In the genomic region with DNA sequence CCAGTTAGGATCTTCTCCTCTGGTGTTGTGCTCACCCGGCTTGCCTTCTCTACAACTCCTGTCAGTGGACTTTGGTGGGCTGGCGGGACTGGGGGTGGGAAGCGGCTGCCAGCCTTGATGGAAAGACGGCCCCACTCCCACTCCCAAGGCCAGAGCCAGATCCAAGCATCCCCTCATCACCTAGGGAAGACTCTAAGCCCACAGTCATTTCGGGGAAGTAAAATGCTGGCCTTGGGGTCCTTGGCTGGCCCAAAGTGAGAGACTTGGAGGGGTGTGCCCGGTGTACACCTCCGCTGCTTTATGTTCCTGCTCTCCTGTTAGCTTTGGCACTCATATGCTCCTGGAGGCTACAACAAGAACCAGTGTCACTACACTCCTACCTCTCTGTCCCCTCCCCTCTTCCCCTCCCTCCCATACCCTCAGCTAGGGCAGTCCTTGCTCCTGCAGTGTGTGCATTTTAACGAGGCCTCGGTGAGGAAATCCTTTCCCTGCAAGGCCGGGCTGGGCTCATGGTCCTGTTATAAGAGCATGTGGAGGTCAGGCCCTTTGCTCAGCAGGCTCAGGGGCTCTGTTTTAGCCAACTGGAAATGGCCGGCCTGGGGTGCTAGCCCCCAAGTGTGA, we compare ENCODE assay signal across 10 cellular contexts. TPM values are rescaled to one million over a fixed set of nuclear protein-coding genes. Genes with fewer than 3 reads are reported as not detected.
DNase-seq lines count a peak whose midpoint lies in the region; ATAC-seq, FAIRE-seq and TF ChIP-seq lines count a peak whose summit lies in the region.
"Had no signal": no experiment of that assay in that cellular context is flagged by ENCODE, and none has a peak within 500 bp of the region (broad histone marks: within the 10 kb centered on the region; RNA-seq: fewer than 3 reads in every experiment).

No MANE protein-coding gene starts in this region.

- TF ChIP-seq EP300 in HepG2 (IDR thresholded peaks at IDR 0.05; ENCODE audit: low read depth in 2 of 2, low read length in 2 of 2) (no peak), HepG2 (CRISPR knock-in tag; IDR thresholded peaks at IDR 0.05; ENCODE audit: borderline replicate concordance) (no peak)

- H3K4me1 Mint-ChIP-seq in T-helper 17 cell, result peaks cover 26% of the 10 kb centered on the region

- in situ Hi-C loops in HepG2 (cut with HindIII; ENCODE audit: extremely low pct_ligation_motif_present, low pct_unique_long_range_greater_than_20kb), result no loop called here

- no peak for TF ChIP-seq POLR2A in HepG2 (IDR thresholded peaks at IDR 0.05; ENCODE audit: insufficient read depth in 1 of 2, low read depth in 2 of 2, low read length in 2 of 2)

- intact Hi-C loops in HepG2 (cut with micrococcal nuclease; ENCODE audit: unreplicated experiment), result no loop called here
- intact Hi-C loops in upper lobe of right lung (cut with DNase I), result no loop called here

- CTCF ChIA-PET in HepG2 (lab: Yijun Ruan, JAX; ENCODE audit: low intra/inter-chr PET ratio, low total read pairs), result no interaction called here

- POLR2A ChIA-PET in HepG2 (lab: Yijun Ruan, JAX), result no interaction called here

- peak overlapping the region; percentile 49 for H3K4me3 Mint-ChIP-seq in T-helper 17 cell

- H3K4me3 ChIP-seq in HepG2 (replicated peaks in 1 of 3; ENCODE audit: insufficient read depth in 1 of 3, low read depth in 2 of 3, low read length in 3 of 3), result no peak overlapping the region
- H3K4me3 ChIP-seq in upper lobe of right lung, result no peak overlapping the region

- no TSS peak for BruUV-seq in HepG2 (replicated peaks; lab: Mats Ljungman, UMichigan)

- H4K20me1 ChIP-seq in HepG2 (ENCODE audit: insufficient read depth, low read length), result no peaks in the 10 kb centered on the region

- no peak overlapping the region for H3K27ac Mint-ChIP-seq in T-helper 17 cell

- peaks cover 2% of the 10 kb centered on the region for H3K36me3 Mint-ChIP-seq in T-helper 17 cell (ENCODE audit: low read depth)

- TF ChIP-seq CTCF in HepG2 (CRISPR knock-in tag; IDR thresholded peaks at IDR 0.05) (no peak), upper lobe of right lung (IDR thresholded peaks at IDR 0.05) (no peak)

- H3K27me3 ChIP-seq in HepG2 (ENCODE audit: control insufficient read depth in 1 of 2, insufficient read depth in 2 of 2, low read length in 2 of 2) (peaks cover 0 to 74% of the 10 kb centered on the region in 2 experiments), upper lobe of right lung (peaks cover 100% of the 10 kb centered on the region)

- H3K9me3 ChIP-seq in T-helper 17 cell (ENCODE audit: control insufficient read depth, low read length, poor library complexity, severe bottlenecking), result no peaks in the 10 kb centered on the region
- H3K9me3 ChIP-seq in HepG2 (ENCODE audit: low read length), result no peaks in the 10 kb centered on the region
- H3K9me3 ChIP-seq in upper lobe of right lung, result no peaks in the 10 kb centered on the region

- H3K27me3 Mint-ChIP-seq in T-helper 17 cell, result peaks cover 80% of the 10 kb centered on the region

- TF ChIP-seq RAD21 in HepG2 (CRISPR knock-in tag; IDR thresholded peaks at IDR 0.05), result no peak

- H3K27ac ChIP-seq in HepG2 (ENCODE audit: extremely low read length, insufficient read depth, low read length), result no peak overlapping the region
- no peak overlapping the region for H3K27ac ChIP-seq in upper lobe of right lung

- no peak for ATAC-seq in T-helper 17 cell
- peak; percentile 9; the same call in 1 of the 3 replicates for ATAC-seq in HepG2
- no peak for ATAC-seq in upper lobe of right lung
- ATAC-seq in HG03175 (IDR thresholded peaks at IDR 0.05; ENCODE audit: unreplicated experiment), result no peak

- no peaks in the 10 kb centered on the region for H3K79me2 ChIP-seq in HepG2 (ENCODE audit: insufficient read depth, low read length)

- H3K4me2 ChIP-seq in HepG2 (ENCODE audit: low read depth, low read length), result no peak overlapping the region

- DNase-seq in activated naive CD4-positive, alpha-beta T cell treated with Interleukin-2 at 50 U/mL for 16 hours, result peak; percentile 1
- no peak for DNase-seq in activated naive CD4-positive, alpha-beta T cell (lab: John Stamatoyannopoulos, UW)
- DNase-seq in T-helper 17 cell (peak in 1 of 3 donors; percentile 6), HepG2 (ENCODE audit: low spot score) (no peak), upper lobe of right lung (peak; percentile 52), COLO829 (ENCODE audit: low spot score) (no peak), NCI-H446 (lab: John Stamatoyannopoulos, UW) (no peak)
- DNase-seq: DMS 273 treated with DMSO at 0.1 percent for 48 hours, hippocampal formation had no signal

- H3K4me1 ChIP-seq in HepG2 (ENCODE audit: insufficient read depth, low read length) (peaks cover 29% of the 10 kb centered on the region), upper lobe of right lung (peaks cover 21% of the 10 kb centered on the region)

- no peak for FAIRE-seq in HepG2 (lab: Jason Lieb, UNC)

- 53% methylated on average over 10 of the region's 11 CpGs for WGBS in HepG2 (ENCODE audit: low lambda C conversion rate)

- H3K36me3 ChIP-seq in HepG2 (replicated peaks in 1 of 2; ENCODE audit: control insufficient read depth in 1 of 2, insufficient read depth in 2 of 2, low read length in 2 of 2), result no peaks in the 10 kb centered on the region
- no peaks in the 10 kb centered on the region for H3K36me3 ChIP-seq in upper lobe of right lung

- H2AFZ ChIP-seq in HepG2 (ENCODE audit: low read length), result no peak overlapping the region

- no peak overlapping the region for H3K9ac ChIP-seq in HepG2 (ENCODE audit: insufficient read depth, low read depth, low read length)

RNA-seq across cellular contexts. Expression of a gene that starts 1.0 kb away (rescaled TPM):
- not detected for total RNA-seq in T-helper 17 cell
- total RNA-seq in HepG2 (2016; rRNA removed; fragmentation: Illumina TruSeq; extraction: Trizol), result not detected in 2 replicates
- total RNA-seq in HepG2 (2016; cell fraction: cytosol; rRNA removed; fragmentation: Illumina TruSeq; extraction: Trizol; ENCODE audit: low read depth), result not detected in 2 replicates
- total RNA-seq in HepG2 (2016; cell fraction: insoluble cytoplasmic fraction; rRNA removed; fragmentation: Illumina TruSeq; extraction: Trizol), result not detected in 2 replicates
- not detected in 2 replicates for total RNA-seq in HepG2 (2016; cell fraction: membrane; rRNA removed; fragmentation: Illumina TruSeq; extraction: Trizol)
- not detected in 2 replicates for total RNA-seq in HepG2 (2016; cell fraction: nucleus; rRNA removed; fragmentation: Illumina TruSeq; extraction: Trizol)
- polyA plus RNA-seq in HepG2 (2011; rRNA removed), result 0.03 TPM in 1 of 2 replicates, not detected in the other
- polyA plus RNA-seq in HepG2 (2011; cell fraction: cytosol; rRNA removed), result not detected in 2 replicates
- polyA plus RNA-seq in HepG2 (2011; cell fraction: nucleus; rRNA removed), result not detected in 2 replicates
- polyA plus RNA-seq in HepG2 (2012), result not detected in 2 replicates
- not detected in 2 replicates for polyA plus RNA-seq in HepG2 (2016; cell fraction: cytosol; fragmentation: Illumina TruSeq; extraction: Trizol; ENCODE audit: low read depth)
- polyA plus RNA-seq in HepG2 (2016; cell fraction: insoluble cytoplasmic fraction; fragmentation: Illumina TruSeq; extraction: Trizol; ENCODE audit: low read depth), result not detected in 2 replicates
- 0.12 TPM in 1 of 2 replicates, not detected in the other for polyA plus RNA-seq in HepG2 (2016; cell fraction: membrane; fragmentation: Illumina TruSeq; extraction: Trizol; ENCODE audit: low read depth)
- not detected in 2 replicates for polyA plus RNA-seq in HepG2 (2016; cell fraction: nucleus; fragmentation: Illumina TruSeq; extraction: Trizol; ENCODE audit: insufficient read depth, low read depth)
- 11.6 TPM in 1 of 2 replicates, not detected in the other for polyA minus RNA-seq in HepG2 (2011; rRNA and poly(A)+ RNA removed; ENCODE audit: low replicate concordance)
- polyA minus RNA-seq in HepG2 (2011; cell fraction: cytosol; rRNA and poly(A)+ RNA removed), result not detected in 2 replicates
- polyA minus RNA-seq in HepG2 (2011; cell fraction: nucleus; rRNA and poly(A)+ RNA removed), result not detected in 2 replicates
- total RNA-seq in upper lobe of right lung, result 0.38 TPM

RNA-seq across cellular contexts. Expression of a gene that starts 9.8 kb away (rescaled TPM):
- total RNA-seq in T-helper 17 cell (not detected), HepG2 (2016; rRNA removed; fragmentation: Illumina TruSeq; extraction: Trizol) (not detected in 2 replicates), upper lobe of right lung (1.2 TPM)
- not detected in 2 replicates for total RNA-seq in HepG2 (2016; cell fraction: cytosol; rRNA removed; fragmentation: Illumina TruSeq; extraction: Trizol; ENCODE audit: low read depth)
- not detected in 2 replicates for total RNA-seq in HepG2 (2016; cell fraction: insoluble cytoplasmic fraction; rRNA removed; fragmentation: Illumina TruSeq; extraction: Trizol)
- total RNA-seq in HepG2 (2016; cell fraction: membrane; rRNA removed; fragmentation: Illumina TruSeq; extraction: Trizol), result not detected in 2 replicates
- not detected in 2 replicates for total RNA-seq in HepG2 (2016; cell fraction: nucleus; rRNA removed; fragmentation: Illumina TruSeq; extraction: Trizol)
- polyA plus RNA-seq in HepG2 (2011; rRNA removed), result not detected in 2 replicates
- not detected in 2 replicates for polyA plus RNA-seq in HepG2 (2011; cell fraction: cytosol; rRNA removed)
- not detected in 2 replicates for polyA plus RNA-seq in HepG2 (2011; cell fraction: nucleus; rRNA removed)
- polyA plus RNA-seq in HepG2 (2012), result not detected in 2 replicates
- polyA plus RNA-seq in HepG2 (2016; cell fraction: cytosol; fragmentation: Illumina TruSeq; extraction: Trizol; ENCODE audit: low read depth), result not detected in 2 replicates
- not detected in 2 replicates for polyA plus RNA-seq in HepG2 (2016; cell fraction: insoluble cytoplasmic fraction; fragmentation: Illumina TruSeq; extraction: Trizol; ENCODE audit: low read depth)
- not detected in 2 replicates for polyA plus RNA-seq in HepG2 (2016; cell fraction: membrane; fragmentation: Illumina TruSeq; extraction: Trizol; ENCODE audit: low read depth)
- polyA plus RNA-seq in HepG2 (2016; cell fraction: nucleus; fragmentation: Illumina TruSeq; extraction: Trizol; ENCODE audit: insufficient read depth, low read depth), result not detected in 2 replicates
- polyA minus RNA-seq in HepG2 (2011; rRNA and poly(A)+ RNA removed; ENCODE audit: low replicate concordance), result 0.51 TPM in 1 of 2 replicates, not detected in the other
- not detected in 2 replicates for polyA minus RNA-seq in HepG2 (2011; cell fraction: cytosol; rRNA and poly(A)+ RNA removed)
- not detected in 2 replicates for polyA minus RNA-seq in HepG2 (2011; cell fraction: nucleus; rRNA and poly(A)+ RNA removed)

RNA-seq across cellular contexts. Expression of a gene that starts 9.9 kb away (rescaled TPM):
- not detected for total RNA-seq in T-helper 17 cell
- not detected in 2 replicates for total RNA-seq in HepG2 (2016; rRNA removed; fragmentation: Illumina TruSeq; extraction: Trizol)
- total RNA-seq in HepG2 (2016; cell fraction: cytosol; rRNA removed; fragmentation: Illumina TruSeq; extraction: Trizol; ENCODE audit: low read depth), result not detected in 2 replicates
- not detected in 2 replicates for total RNA-seq in HepG2 (2016; cell fraction: insoluble cytoplasmic fraction; rRNA removed; fragmentation: Illumina TruSeq; extraction: Trizol)
- total RNA-seq in HepG2 (2016; cell fraction: membrane; rRNA removed; fragmentation: Illumina TruSeq; extraction: Trizol), result not detected in 2 replicates
- not detected in 2 replicates for total RNA-seq in HepG2 (2016; cell fraction: nucleus; rRNA removed; fragmentation: Illumina TruSeq; extraction: Trizol)
- 0.04 TPM in 1 of 2 replicates, not detected in the other for polyA plus RNA-seq in HepG2 (2011; rRNA removed)
- not detected in 2 replicates for polyA plus RNA-seq in HepG2 (2011; cell fraction: cytosol; rRNA removed)
- polyA plus RNA-seq in HepG2 (2011; cell fraction: nucleus; rRNA removed), result not detected in 2 replicates
- polyA plus RNA-seq in HepG2 (2012), result not detected in 2 replicates
- not detected in 2 replicates for polyA plus RNA-seq in HepG2 (2016; cell fraction: cytosol; fragmentation: Illumina TruSeq; extraction: Trizol; ENCODE audit: low read depth)
- polyA plus RNA-seq in HepG2 (2016; cell fraction: insoluble cytoplasmic fraction; fragmentation: Illumina TruSeq; extraction: Trizol; ENCODE audit: low read depth), result not detected in 2 replicates
- not detected in 2 replicates for polyA plus RNA-seq in HepG2 (2016; cell fraction: membrane; fragmentation: Illumina TruSeq; extraction: Trizol; ENCODE audit: low read depth)
- not detected in 2 replicates for polyA plus RNA-seq in HepG2 (2016; cell fraction: nucleus; fragmentation: Illumina TruSeq; extraction: Trizol; ENCODE audit: insufficient read depth, low read depth)
- polyA minus RNA-seq in HepG2 (2011; rRNA and poly(A)+ RNA removed; ENCODE audit: low replicate concordance), result 2.9 TPM in 1 of 2 replicates, not detected in the other
- not detected in 2 replicates for polyA minus RNA-seq in HepG2 (2011; cell fraction: cytosol; rRNA and poly(A)+ RNA removed)
- not detected in 2 replicates for polyA minus RNA-seq in HepG2 (2011; cell fraction: nucleus; rRNA and poly(A)+ RNA removed)
- not detected for total RNA-seq in upper lobe of right lung

RNA-seq across cellular contexts. Expression of a gene that starts 18.6 kb away (rescaled TPM):
- total RNA-seq in T-helper 17 cell (not detected), HepG2 (2016; rRNA removed; fragmentation: Illumina TruSeq; extraction: Trizol) (not detected in 2 replicates), upper lobe of right lung (2.9 TPM)
- not detected in 2 replicates for total RNA-seq in HepG2 (2016; cell fraction: cytosol; rRNA removed; fragmentation: Illumina TruSeq; extraction: Trizol; ENCODE audit: low read depth)
- total RNA-seq in HepG2 (2016; cell fraction: insoluble cytoplasmic fraction; rRNA removed; fragmentation: Illumina TruSeq; extraction: Trizol), result not detected in 2 replicates
- total RNA-seq in HepG2 (2016; cell fraction: membrane; rRNA removed; fragmentation: Illumina TruSeq; extraction: Trizol), result 0.07 and 0.15 TPM in 2 replicates
- total RNA-seq in HepG2 (2016; cell fraction: nucleus; rRNA removed; fragmentation: Illumina TruSeq; extraction: Trizol), result not detected in 2 replicates
- 0.05 and 0.10 TPM in 2 replicates for polyA plus RNA-seq in HepG2 (2011; rRNA removed)
- 0.07 and 0.13 TPM in 2 replicates for polyA plus RNA-seq in HepG2 (2011; cell fraction: cytosol; rRNA removed)
- polyA plus RNA-seq in HepG2 (2011; cell fraction: nucleus; rRNA removed), result 0.08 TPM in 1 of 2 replicates, not detected in the other
- polyA plus RNA-seq in HepG2 (2012), result 0.32 TPM in 1 of 2 replicates, not detected in the other
- polyA plus RNA-seq in HepG2 (2016; cell fraction: cytosol; fragmentation: Illumina TruSeq; extraction: Trizol; ENCODE audit: low read depth), result 0.10 TPM in 1 of 2 replicates, not detected in the other
- polyA plus RNA-seq in HepG2 (2016; cell fraction: insoluble cytoplasmic fraction; fragmentation: Illumina TruSeq; extraction: Trizol; ENCODE audit: low read depth), result 0.22 and 0.31 TPM in 2 replicates
- polyA plus RNA-seq in HepG2 (2016; cell fraction: membrane; fragmentation: Illumina TruSeq; extraction: Trizol; ENCODE audit: low read depth), result 0.26 and 0.30 TPM in 2 replicates
- not detected in 2 replicates for polyA plus RNA-seq in HepG2 (2016; cell fraction: nucleus; fragmentation: Illumina TruSeq; extraction: Trizol; ENCODE audit: insufficient read depth, low read depth)
- polyA minus RNA-seq in HepG2 (2011; rRNA and poly(A)+ RNA removed; ENCODE audit: low replicate concordance), result 0.08 and 3.8 TPM in 2 replicates
- 0.30 and 1.1 TPM in 2 replicates for polyA minus RNA-seq in HepG2 (2011; cell fraction: cytosol; rRNA and poly(A)+ RNA removed)
- polyA minus RNA-seq in HepG2 (2011; cell fraction: nucleus; rRNA and poly(A)+ RNA removed), result not detected in 2 replicates

RNA-seq across cellular contexts. Expression of a gene that starts 22.7 kb away (rescaled TPM):
- not detected for total RNA-seq in T-helper 17 cell
- 2.1 and 2.9 TPM in 2 replicates for total RNA-seq in HepG2 (2016; rRNA removed; fragmentation: Illumina TruSeq; extraction: Trizol)
- 0.51 and 0.71 TPM in 2 replicates for total RNA-seq in HepG2 (2016; cell fraction: cytosol; rRNA removed; fragmentation: Illumina TruSeq; extraction: Trizol; ENCODE audit: low read depth)
- total RNA-seq in HepG2 (2016; cell fraction: insoluble cytoplasmic fraction; rRNA removed; fragmentation: Illumina TruSeq; extraction: Trizol), result 1.7 and 2.6 TPM in 2 replicates
- total RNA-seq in HepG2 (2016; cell fraction: membrane; rRNA removed; fragmentation: Illumina TruSeq; extraction: Trizol), result 1.6 and 1.9 TPM in 2 replicates
- 3.5 and 4.8 TPM in 2 replicates for total RNA-seq in HepG2 (2016; cell fraction: nucleus; rRNA removed; fragmentation: Illumina TruSeq; extraction: Trizol)
- polyA plus RNA-seq in HepG2 (2011; rRNA removed), result 4.3 and 4.6 TPM in 2 replicates
- 1.3 and 1.5 TPM in 2 replicates for polyA plus RNA-seq in HepG2 (2011; cell fraction: cytosol; rRNA removed)
- 12.3 and 16.6 TPM in 2 replicates for polyA plus RNA-seq in HepG2 (2011; cell fraction: nucleus; rRNA removed)
- 3.8 and 6.3 TPM in 2 replicates for polyA plus RNA-seq in HepG2 (2012)
- 0.74 and 0.97 TPM in 2 replicates for polyA plus RNA-seq in HepG2 (2016; cell fraction: cytosol; fragmentation: Illumina TruSeq; extraction: Trizol; ENCODE audit: low read depth)
- polyA plus RNA-seq in HepG2 (2016; cell fraction: insoluble cytoplasmic fraction; fragmentation: Illumina TruSeq; extraction: Trizol; ENCODE audit: low read depth), result 4.9 and 6.7 TPM in 2 replicates
- polyA plus RNA-seq in HepG2 (2016; cell fraction: membrane; fragmentation: Illumina TruSeq; extraction: Trizol; ENCODE audit: low read depth), result 3.4 TPM in 2 replicates
- 26.3 and 26.9 TPM in 2 replicates for polyA plus RNA-seq in HepG2 (2016; cell fraction: nucleus; fragmentation: Illumina TruSeq; extraction: Trizol; ENCODE audit: insufficient read depth, low read depth)
- 1.7 TPM in 1 of 2 replicates, not detected in the other for polyA minus RNA-seq in HepG2 (2011; rRNA and poly(A)+ RNA removed; ENCODE audit: low replicate concordance)
- 0.88 and 1.1 TPM in 2 replicates for polyA minus RNA-seq in HepG2 (2011; cell fraction: cytosol; rRNA and poly(A)+ RNA removed)
- polyA minus RNA-seq in HepG2 (2011; cell fraction: nucleus; rRNA and poly(A)+ RNA removed), result 2.2 and 4.6 TPM in 2 replicates
- total RNA-seq in upper lobe of right lung, result 8.7 TPM

Comparison
In these comparisons a context has a peak if more than half of its experiments do, and no peak if none do; other contexts are left out.
1. DNase-seq: peak in activated naive CD4-positive, alpha-beta T cell treated with Interleukin-2 at 50 U/mL for 16 hours (single experiment) and upper lobe of right lung (single experiment); none in activated naive CD4-positive, alpha-beta T cell (0 of 4), HepG2 (single experiment), COLO829 (single experiment) and NCI-H446 (0 of 2).